In the genomic region with DNA sequence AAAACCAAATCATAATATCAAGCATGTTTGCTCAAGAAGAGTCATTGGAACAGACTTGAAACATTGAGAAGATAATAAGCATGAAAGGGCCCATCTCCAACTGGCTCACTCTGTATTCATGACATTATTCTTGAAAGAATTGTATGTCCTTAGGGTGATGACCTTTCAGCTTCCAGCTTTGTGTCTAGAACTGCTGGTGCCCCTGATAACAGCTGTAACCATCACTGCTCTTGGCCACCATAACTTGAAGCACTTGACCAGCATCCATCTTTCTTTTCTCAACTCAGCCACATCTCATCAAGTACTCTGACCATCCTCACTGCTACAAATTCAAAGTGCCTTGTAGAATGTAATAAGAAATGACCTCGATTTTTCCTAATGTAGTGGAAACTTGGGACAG, we compare ENCODE assay signal across 30 cellular contexts.
"Had no signal": no experiment of that assay in that cellular context is flagged by ENCODE, and none has a peak within 500 bp of the region (broad histone marks: within the 10 kb centered on the region; RNA-seq: fewer than 3 reads in every experiment).

No MANE protein-coding gene starts in this region.

- H3K27ac ChIP-seq: adrenal gland, body of pancreas, colonic mucosa, foreskin keratinocyte, gastrocnemius medialis had no signal

- DNase-seq: activated CD4-positive, alpha-beta memory T cell treated with anti-CD3 and anti-CD28 coated beads for 36 hours; activated CD4-positive, alpha-beta T cell treated with anti-CD3 and anti-CD28 coated beads for 36 hours; activated CD4-positive, alpha-beta T cell treated with anti-CD3 and anti-CD28 coated beads, Interleukin-2, amount 10 ng/mL, durations not matched to agents 24 days and 14 days; activated CD4-positive, CD25-positive, alpha-beta regulatory T cell; activated CD4-positive, CD25-positive, alpha-beta regulatory T cell treated with anti-CD3 and anti-CD28 coated beads, Interleukin-2, amount 50 U/mL, for 72 hours; activated CD8-positive, alpha-beta memory T cell treated with anti-CD3 and anti-CD28 coated beads, Interleukin-2, amount 10 ng/mL, durations not matched to agents 7 days and 5 days; activated CD8-positive, alpha-beta memory T cell treated with anti-CD3 and anti-CD28 coated beads, Interleukin-2, amount 50 U/mL, for 4 hours; activated CD8-positive, alpha-beta T cell treated with anti-CD3 and anti-CD28 coated beads, Interleukin-2, amount 10 ng/mL, durations not matched to agents 7 days and 5 days; activated effector memory CD4-positive, alpha-beta T cell treated with anti-CD3 and anti-CD28 coated beads, Interleukin-2, amount 50 U/mL, for 16 hours; activated naive CD4-positive, alpha-beta T cell treated with anti-CD3 and anti-CD28 coated beads for 36 hours; activated naive CD8-positive, alpha-beta T cell treated with anti-CD3 and anti-CD28 coated beads for 36 hours; activated naive CD8-positive, alpha-beta T cell treated with anti-CD3 and anti-CD28 coated beads, Interleukin-2, amount 50 U/mL, for 24 hours; activated T-cell treated with anti-CD3 and anti-CD28 coated beads, Interleukin-2, amount 50 U/mL, for 1 hour; activated T-cell treated with anti-CD3 and anti-CD28 coated beads, Interleukin-2, amount 50 U/mL, for 48 hours; adrenal gland; amygdala; aorta; body of pancreas; central memory CD4-positive, alpha-beta T cell; cerebellar nuclear complex; colonic mucosa; effector CD8-positive, alpha-beta T cell; endodermal cell; foreskin keratinocyte; gastrocnemius medialis; glutamatergic neuron; heart left ventricle; T-helper 17 cell; T1000 had no signal

- H3K27me3 ChIP-seq: adrenal gland, body of pancreas, colonic mucosa, foreskin keratinocyte, gastrocnemius medialis, heart left ventricle had no signal

- H3K9me3 ChIP-seq: adrenal gland, body of pancreas, colonic mucosa, gastrocnemius medialis, heart left ventricle had no signal

- ATAC-seq: activated CD4-positive, alpha-beta T cell treated with anti-CD3 and anti-CD28 coated beads for 36 hours; activated CD8-positive, alpha-beta memory T cell treated with anti-CD3 and anti-CD28 coated beads, Interleukin-2, amount 10 ng/mL, durations not matched to agents 7 days and 5 days; activated CD8-positive, alpha-beta T cell treated with anti-CD3 and anti-CD28 coated beads, Interleukin-2, amount 10 ng/mL, durations not matched to agents 7 days and 5 days; activated naive CD8-positive, alpha-beta T cell treated with anti-CD3 and anti-CD28 coated beads, Interleukin-2, amount 50 U/mL, for 24 hours; body of pancreas; esophagus mucosa; foreskin keratinocyte; gastrocnemius medialis; T-helper 17 cell had no signal

- H3K4me3 ChIP-seq: adrenal gland, body of pancreas, colonic mucosa, gastrocnemius medialis, heart left ventricle had no signal

- H3K36me3 ChIP-seq: adrenal gland, colonic mucosa, gastrocnemius medialis had no signal

- H3K4me1 ChIP-seq: adrenal gland, body of pancreas, colonic mucosa, foreskin keratinocyte, gastrocnemius medialis had no signal
